ENCODE assay signal across 8 cellular contexts in the genomic region with DNA sequence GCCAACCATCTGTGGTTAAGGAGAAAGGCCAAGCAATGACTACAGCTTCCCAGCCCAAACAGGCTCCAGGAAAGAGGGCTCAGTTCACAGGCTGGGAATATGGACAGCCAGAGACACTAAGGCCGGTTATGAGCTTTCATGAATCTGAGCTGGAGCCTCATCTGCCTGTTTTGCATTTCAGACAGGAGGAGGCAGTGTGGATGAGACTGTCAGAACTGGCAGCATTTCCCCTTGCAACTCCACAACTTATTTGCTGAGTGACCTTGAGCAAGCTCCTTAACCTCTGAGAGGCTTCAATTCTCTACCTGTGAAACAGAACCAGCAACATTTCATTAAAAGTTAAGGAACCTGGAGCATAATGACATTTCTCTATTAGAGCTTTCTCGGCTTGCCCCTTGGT.
A peak's percentile ranks its signal among the peaks of the same experiment; 100 is the strongest.
DNase-seq lines count a peak whose midpoint lies in the region; ATAC-seq and TF ChIP-seq lines count a peak whose summit lies in the region.

No MANE protein-coding gene starts in this region.

- POLR2A ChIA-PET in activated naive CD8-positive, alpha-beta T cell treated with anti-CD3 and anti-CD28 coated beads, Interleukin-2, amount 10 ng/mL, durations not matched to agents 7 days and 5 days (lab: Charles Lee), result interaction anchor here (0.7 to 6.0 kb wide), 26 partner anchors 16 to 305 kb away, joined by 3 to 66 read pairs (median 7); no protein-coding TSS in a partner anchor

- peak; percentile 57 for TF ChIP-seq CTCF in GM12872 (IDR thresholded peaks at IDR 0.05; ENCODE audit: insufficient read depth, low read depth, low read length)

- ATAC-seq in HG02678 (IDR thresholded peaks at IDR 0.05; ENCODE audit: unreplicated experiment) (peak; percentile 44), HG03196 (IDR thresholded peaks at IDR 0.05; ENCODE audit: unreplicated experiment) (no peak)
- ATAC-seq in activated naive CD8-positive, alpha-beta T cell treated with anti-CD3 and anti-CD28 coated beads, Interleukin-2, amount 10 ng/mL, durations not matched to agents 7 days and 5 days (ENCODE audit: low read depth), result peak; percentile 17

- H3K4me1 Mint-ChIP-seq in activated naive CD8-positive, alpha-beta T cell treated with anti-CD3 and anti-CD28 coated beads, Interleukin-2, amount 10 ng/mL, durations not matched to agents 7 days and 5 days, result peaks cover 79% of the 10 kb centered on the region

- peak overlapping the region; percentile 84 for H3K4me3 Mint-ChIP-seq in activated naive CD8-positive, alpha-beta T cell treated with anti-CD3 and anti-CD28 coated beads, Interleukin-2, amount 10 ng/mL, durations not matched to agents 7 days and 5 days

- H3K27me3 Mint-ChIP-seq in activated naive CD8-positive, alpha-beta T cell treated with anti-CD3 and anti-CD28 coated beads, Interleukin-2, amount 10 ng/mL, durations not matched to agents 7 days and 5 days, result no peaks in the 10 kb centered on the region

- DNase-seq in activated naive CD8-positive, alpha-beta T cell treated with anti-CD3 and anti-CD28 coated beads, Interleukin-2, amount 10 ng/mL, durations not matched to agents 7 days and 5 days, result no peak
- DNase-seq in lung microvascular endothelial cell (ENCODE audit: low read depth in 2 of 2) (peak; percentile 47 to 59), NCI-H226 (no peak), NCI-H1436 treated with DMSO at 0.1 percent for 48 hours (lab: John Stamatoyannopoulos, UW) (no peak)
- DNase-seq in stimulated activated CD4-positive, alpha-beta T cell treated with anti-CD3 and anti-CD28 coated beads, Interleukin-1b, Interleukin-23, amount 100 ng/mL, for 48 hours, result no peak

- peaks cover 4% of the 10 kb centered on the region for H3K36me3 Mint-ChIP-seq in activated naive CD8-positive, alpha-beta T cell treated with anti-CD3 and anti-CD28 coated beads, Interleukin-2, amount 10 ng/mL, durations not matched to agents 7 days and 5 days

- H3K27ac Mint-ChIP-seq in activated naive CD8-positive, alpha-beta T cell treated with anti-CD3 and anti-CD28 coated beads, Interleukin-2, amount 10 ng/mL, durations not matched to agents 7 days and 5 days, result peak overlapping the region; percentile 98

- H3K9me3 Mint-ChIP-seq in activated naive CD8-positive, alpha-beta T cell treated with anti-CD3 and anti-CD28 coated beads, Interleukin-2, amount 10 ng/mL, durations not matched to agents 7 days and 5 days, result peaks cover 2% of the 10 kb centered on the region

Comparison
In these comparisons a context has a peak if more than half of its experiments do, and no peak if none do; other contexts are left out.
1. DNase-seq: peak in lung microvascular endothelial cell (2 of 2); none in activated naive CD8-positive, alpha-beta T cell treated with anti-CD3 and anti-CD28 coated beads, Interleukin-2, amount 10 ng/mL, durations not matched to agents 7 days and 5 days (single experiment), NCI-H226 (single experiment), stimulated activated CD4-positive, alpha-beta T cell treated with anti-CD3 and anti-CD28 coated beads, Interleukin-1b, Interleukin-23, amount 100 ng/mL, for 48 hours (single experiment) and NCI-H1436 treated with DMSO at 0.1 percent for 48 hours (single experiment).